Comparison of ENCODE assay signal across 30 cellular contexts in the genomic region with DNA sequence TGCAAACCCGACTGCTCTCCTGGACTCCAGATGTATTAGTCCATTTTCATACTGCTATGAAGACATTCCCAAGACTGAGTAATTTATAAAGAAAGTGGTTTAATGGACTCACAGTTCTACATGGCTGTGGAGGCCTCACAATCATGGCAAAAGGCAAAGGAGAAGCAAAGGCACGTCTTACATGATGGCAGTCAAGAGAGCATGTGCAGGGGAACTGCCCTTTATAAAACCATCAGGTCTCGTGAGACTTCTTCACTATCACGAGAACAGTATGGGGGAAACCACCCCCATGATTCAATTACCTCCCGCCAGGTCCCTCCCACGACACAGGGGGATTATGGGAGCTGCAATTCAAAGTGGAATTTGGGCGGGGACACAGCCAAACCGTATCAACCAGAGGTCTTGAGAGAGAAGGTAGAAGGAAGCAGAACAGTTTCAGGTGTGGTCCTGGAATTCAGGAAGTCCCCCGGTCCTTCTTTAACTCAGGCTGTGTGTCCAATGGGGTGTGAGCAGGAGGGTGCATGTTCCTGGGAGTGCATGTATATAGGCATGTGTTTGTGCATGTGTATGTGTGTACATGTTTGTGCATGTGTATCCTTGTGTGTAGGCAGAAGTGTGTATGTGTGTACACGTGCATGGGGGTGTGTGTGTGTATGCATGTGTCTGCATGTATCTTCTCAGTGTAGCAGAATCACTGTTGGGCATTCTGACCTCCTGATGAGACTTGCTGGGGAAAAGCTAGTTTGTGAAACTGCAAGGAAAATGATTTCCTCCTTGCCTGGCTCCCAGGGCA. TPM values are rescaled to one million over a fixed set of nuclear protein-coding genes. Genes with fewer than 3 reads are reported as not detected.
DNase-seq lines count a peak whose midpoint lies in the region; ATAC-seq, FAIRE-seq and TF ChIP-seq lines count a peak whose summit lies in the region.
"Had no signal": no experiment of that assay in that cellular context is flagged by ENCODE, and none has a peak within 500 bp of the region (broad histone marks: within the 10 kb centered on the region; RNA-seq: fewer than 3 reads in every experiment).

No MANE protein-coding gene starts in this region.

- no peaks in the 10 kb centered on the region for H3K27me3 ChIP-seq in H1 (replicated peaks in 1 of 4; ENCODE audit: control insufficient read depth in 3 of 4, extremely low read depth in 1 of 4, insufficient read depth in 3 of 4, low read length in 3 of 4)
- H3K27me3 ChIP-seq in neuronal stem cell (ENCODE audit: control insufficient read depth in 3 of 3, insufficient read depth in 3 of 3, low read depth in 1 of 3, low read length in 3 of 3), result no peaks in the 10 kb centered on the region
- H3K27me3 ChIP-seq in uterus, result no peaks in the 10 kb centered on the region

- H2BK5ac ChIP-seq in H1 (ENCODE audit: low read depth, low read length) (no peak overlapping the region), neuronal stem cell (ENCODE audit: low read length) (no peak overlapping the region)

- TF ChIP-seq RAD21 in H1 (IDR thresholded peaks at IDR 0.05 in 1 of 2, conservative IDR thresholded peaks at IDR 0.05 in 1 of 2; ENCODE audit: low read depth in 2 of 2, low read length in 2 of 2), result no peak

- H4K5ac ChIP-seq in H1 (ENCODE audit: insufficient read length, low read depth, low read length), result no peak overlapping the region

- POLR2A ChIA-PET in activated CD4-positive, alpha-beta memory T cell treated with anti-CD3 and anti-CD28 coated beads for 36 hours (lab: Charles Lee), result no interaction called here
- POLR2A ChIA-PET in activated CD4-positive, alpha-beta memory T cell treated with anti-CD3 and anti-CD28 coated beads, Interleukin-2, amount 10 ng/mL, durations not matched to agents 7 days and 5 days (lab: Charles Lee), result no interaction called here
- POLR2A ChIA-PET in H1 (lab: Charles Lee; ENCODE audit: partially characterized antibody), result interaction anchor here (1.4 kb wide), 1 partner anchor 99 kb away, joined by 3 read pairs; no protein-coding TSS in a partner anchor

- H3K23ac ChIP-seq in H1 (ENCODE audit: insufficient read length) (no peak overlapping the region), neuronal stem cell (ENCODE audit: low read depth, low read length, poor library complexity) (no peak overlapping the region)

- no peak overlapping the region for H3K18ac ChIP-seq in H1 (ENCODE audit: extremely low read depth, low read length)
- H3K18ac ChIP-seq in neuronal stem cell (ENCODE audit: low read length), result no peak overlapping the region

- H3K9me3 Mint-ChIP-seq in activated CD4-positive, alpha-beta memory T cell treated with anti-CD3 and anti-CD28 coated beads for 36 hours, result no peaks in the 10 kb centered on the region
- H3K9me3 Mint-ChIP-seq in activated CD4-positive, alpha-beta memory T cell treated with anti-CD3 and anti-CD28 coated beads, Interleukin-2, amount 10 ng/mL, durations not matched to agents 7 days and 5 days, result no peaks in the 10 kb centered on the region
- H3K9me3 Mint-ChIP-seq: activated naive CD8-positive, alpha-beta T cell treated with anti-CD3 and anti-CD28 coated beads, Interleukin-2, amount 10 ng/mL, durations not matched to agents 7 days and 5 days; CD4-positive, alpha-beta memory T cell had no signal

- no peak overlapping the region for H3K27ac ChIP-seq in H1 (ENCODE audit: low read depth, low read length)
- no peak overlapping the region for H3K27ac ChIP-seq in neuronal stem cell (replicated peaks; ENCODE audit: low read length)
- peak overlapping the region; percentile 80 to 89 for H3K27ac ChIP-seq in uterus
- H3K27ac ChIP-seq: KMS-11, WERI-Rb-1 had no signal

- TF ChIP-seq CTCF in H1 (IDR thresholded peaks at IDR 0.05; ENCODE audit: control extremely low read depth in 1 of 3, insufficient read depth in 1 of 3, low read depth in 1 of 3, low read length in 3 of 3), result no peak
- no peak for TF ChIP-seq CTCF in uterus (IDR thresholded peaks at IDR 0.05)

- H3K4me2 ChIP-seq in H1 (ENCODE audit: insufficient read depth in 1 of 2, low read depth in 2 of 2, low read length in 2 of 2), result no peak overlapping the region
- H3K4me2 ChIP-seq in neuronal stem cell (ENCODE audit: insufficient read depth, low read length, poor library complexity, severe bottlenecking), result no peak overlapping the region
- H3K4me2 ChIP-seq: KMS-11 had no signal

- no peaks in the 10 kb centered on the region for H3K9me3 ChIP-seq in H1 (ENCODE audit: insufficient read depth in 2 of 2, low read depth in 1 of 2, low read length in 1 of 2)
- no peaks in the 10 kb centered on the region for H3K9me3 ChIP-seq in neuronal stem cell (replicated peaks in 1 of 2; ENCODE audit: control insufficient read depth in 2 of 2, insufficient read depth in 1 of 2, low read depth in 1 of 2, low read length in 2 of 2)
- no peaks in the 10 kb centered on the region for H3K9me3 ChIP-seq in uterus

- H3K79me1 ChIP-seq in H1 (ENCODE audit: low read depth, low read length) (no peaks in the 10 kb centered on the region), neuronal stem cell (ENCODE audit: low read depth, low read length) (no peaks in the 10 kb centered on the region)

- FAIRE-seq in H1 (lab: Jason Lieb, UNC), result no peak
- FAIRE-seq: A204.1, bronchial epithelial cell, colon, D721Med had no signal

- no peak overlapping the region for H2BK120ac ChIP-seq in H1 (replicated peaks; ENCODE audit: low read depth, low read length)
- H2BK120ac ChIP-seq in neuronal stem cell (ENCODE audit: low read depth, low read length), result no peak overlapping the region

- H3K27ac Mint-ChIP-seq in activated CD4-positive, alpha-beta memory T cell treated with anti-CD3 and anti-CD28 coated beads for 36 hours, result no peak overlapping the region
- no peak overlapping the region for H3K27ac Mint-ChIP-seq in activated CD4-positive, alpha-beta memory T cell treated with anti-CD3 and anti-CD28 coated beads, Interleukin-2, amount 10 ng/mL, durations not matched to agents 7 days and 5 days
- H3K27ac Mint-ChIP-seq: activated CD8-positive, alpha-beta memory T cell treated with anti-CD3 and anti-CD28 coated beads, Interleukin-2, amount 10 ng/mL, durations not matched to agents 7 days and 5 days; activated naive CD8-positive, alpha-beta T cell treated with anti-CD3 and anti-CD28 coated beads, Interleukin-2, amount 10 ng/mL, durations not matched to agents 7 days and 5 days had no signal

- H4K8ac ChIP-seq in H1 (ENCODE audit: extremely low read depth, insufficient read depth, low read length), result no peak overlapping the region
- H4K8ac ChIP-seq in neuronal stem cell (ENCODE audit: low read depth, low read length), result no peak overlapping the region

- CTCF ChIA-PET in activated CD4-positive, alpha-beta memory T cell treated with anti-CD3 and anti-CD28 coated beads for 36 hours (lab: Charles Lee), result interaction anchor here (0.6 to 8.5 kb wide), 3 partner anchors 101 to 447 kb away, joined by 3 to 234 read pairs (median 123); a partner anchor contains a TSS
- CTCF ChIA-PET in activated CD4-positive, alpha-beta memory T cell treated with anti-CD3 and anti-CD28 coated beads, Interleukin-2, amount 10 ng/mL, durations not matched to agents 7 days and 5 days (lab: Charles Lee), result interaction anchor here (0.9 to 6.2 kb wide), 2 partner anchors 103 to 449 kb away, joined by 4 to 91 read pairs; a partner anchor contains a TSS
- CTCF ChIA-PET in H1 (lab: Charles Lee; ENCODE audit: partially characterized antibody), result interaction anchor here (0.6 to 19.6 kb wide), 11 partner anchors 14 to 615 kb away, joined by 3 to 558 read pairs (median 52); partner anchors contain the start of genes E2F6 and GREB1

- H3K14ac ChIP-seq in H1 (ENCODE audit: insufficient read length), result no peak overlapping the region
- H3K14ac ChIP-seq in neuronal stem cell (ENCODE audit: low read length), result no peak overlapping the region

- H3K4me1 Mint-ChIP-seq in activated CD4-positive, alpha-beta memory T cell treated with anti-CD3 and anti-CD28 coated beads for 36 hours (ENCODE audit: low read depth), result peaks cover 11% of the 10 kb centered on the region
- peaks cover 3% of the 10 kb centered on the region for H3K4me1 Mint-ChIP-seq in activated CD4-positive, alpha-beta memory T cell treated with anti-CD3 and anti-CD28 coated beads, Interleukin-2, amount 10 ng/mL, durations not matched to agents 7 days and 5 days

- H3K4me3 Mint-ChIP-seq in activated CD4-positive, alpha-beta memory T cell treated with anti-CD3 and anti-CD28 coated beads for 36 hours, result no peak overlapping the region
- H3K4me3 Mint-ChIP-seq in activated CD4-positive, alpha-beta memory T cell treated with anti-CD3 and anti-CD28 coated beads, Interleukin-2, amount 10 ng/mL, durations not matched to agents 7 days and 5 days, result no peak overlapping the region
- H3K4me3 Mint-ChIP-seq: activated CD8-positive, alpha-beta memory T cell treated with anti-CD3 and anti-CD28 coated beads, Interleukin-2, amount 10 ng/mL, durations not matched to agents 7 days and 5 days; activated naive CD8-positive, alpha-beta T cell treated with anti-CD3 and anti-CD28 coated beads, Interleukin-2, amount 10 ng/mL, durations not matched to agents 7 days and 5 days; CD4-positive, alpha-beta memory T cell had no signal

- no peak overlapping the region; the same call in 1 of the 2 replicates for H2BK20ac ChIP-seq in H1 (ENCODE audit: low read length)

- DNase-seq in activated CD4-positive, alpha-beta memory T cell treated with anti-CD3 and anti-CD28 coated beads for 36 hours, result peak; percentile 11
- no peak for DNase-seq in activated CD4-positive, alpha-beta memory T cell treated with anti-CD3 and anti-CD28 coated beads, Interleukin-2, amount 10 ng/mL, durations not matched to agents 7 days and 5 days
- DNase-seq in H1 (ENCODE audit: low read depth in 1 of 2, low spot score in 2 of 2) (no peak), neuronal stem cell (ENCODE audit: low spot score) (no peak), uterus (no peak), RPMI8226 (no peak)
- DNase-seq: activated CD4-positive, alpha-beta T cell treated with anti-CD3 and anti-CD28 coated beads, Interleukin-2, amount 50 U/mL, for 1 hour; activated CD8-positive, alpha-beta memory T cell treated with anti-CD3 and anti-CD28 coated beads, Interleukin-2, amount 10 ng/mL, durations not matched to agents 7 days and 5 days; activated gamma-delta T cell treated with Interleukin-2 at 50 U/mL for 16 hours; activated naive CD8-positive, alpha-beta T cell treated with anti-CD3 and anti-CD28 coated beads, Interleukin-2, amount 10 ng/mL, durations not matched to agents 7 days and 5 days; activated T-cell treated with anti-CD3 and anti-CD28 coated beads, Interleukin-2, amount 50 U/mL, for 48 hours; CD4-positive, alpha-beta memory T cell; GOT3; hypothalamus; mammary epithelial cell; MM.1S; NCI-H1417 treated with DMSO at 0.1 percent for 48 hours; NCI-H2081; NCI-H226; NCI-H69; stimulated activated naive CD4-positive, alpha-beta T cell; T1000; WERI-Rb-1 had no signal

- no peak for TF ChIP-seq EP300 in H1 (IDR thresholded peaks at IDR 0.05; ENCODE audit: borderline replicate concordance in 1 of 2, low read depth in 2 of 2, low read length in 2 of 2)

- peaks cover 6% of the 10 kb centered on the region for H3K27me3 Mint-ChIP-seq in activated CD4-positive, alpha-beta memory T cell treated with anti-CD3 and anti-CD28 coated beads for 36 hours
- H3K27me3 Mint-ChIP-seq in activated CD4-positive, alpha-beta memory T cell treated with anti-CD3 and anti-CD28 coated beads, Interleukin-2, amount 10 ng/mL, durations not matched to agents 7 days and 5 days, result no peaks in the 10 kb centered on the region

- H3K4ac ChIP-seq in H1 (replicated peaks; ENCODE audit: insufficient read length, low read depth, low read length) (no peak overlapping the region), neuronal stem cell (ENCODE audit: low read length) (no peak overlapping the region)

- WGBS in H1 (ENCODE audit: extremely low coverage in 1 of 2, insufficient coverage in 1 of 2, insufficient read length in 1 of 2, insufficient replicate concordance in 2 of 2, low coverage in 1 of 2, low lambda C conversion rate in 2 of 2, missing lambda C conversion rate in 1 of 2), 2 experiments, result 84% methylated on average over 10 of the region's 10 CpGs; no CpG with 5 or more reads in 1 of the 2 experiments
- no CpG with 5 or more reads among the region's 10 CpGs for WGBS in neuronal stem cell (ENCODE audit: extremely low coverage in 2 of 2, insufficient read length in 2 of 2, insufficient replicate concordance in 1 of 2), 2 donors

- H3K56ac ChIP-seq in H1 (replicated peaks; ENCODE audit: insufficient read length, low read depth, low read length), result no peak overlapping the region

- H3K9ac ChIP-seq in H1 (replicated peaks in 1 of 4; ENCODE audit: extremely low read depth in 1 of 4, low read depth in 3 of 4, low read length in 3 of 4), result no peak overlapping the region
- H3K9ac ChIP-seq in neuronal stem cell (ENCODE audit: low read depth, low read length, poor library complexity), result peak overlapping the region; percentile 47
- H3K9ac ChIP-seq: KMS-11 had no signal

- H2BK12ac ChIP-seq in H1 (ENCODE audit: low read depth, low read length), result no peak overlapping the region
- no peak overlapping the region for H2BK12ac ChIP-seq in neuronal stem cell (ENCODE audit: low read length)

- no peaks in the 10 kb centered on the region for H3K79me2 ChIP-seq in H1 (ENCODE audit: control insufficient read depth in 1 of 2, insufficient read depth in 2 of 2, low read length in 2 of 2)

- TF ChIP-seq POLR2A in H1 (IDR thresholded peaks at IDR 0.05; ENCODE audit: control extremely low read depth in 1 of 2, low read depth in 2 of 2, low read length in 2 of 2) (no peak), uterus (IDR thresholded peaks at IDR 0.05) (no peak)

- no peaks in the 10 kb centered on the region for H4K20me1 ChIP-seq in H1 (replicated peaks in 1 of 2; ENCODE audit: control insufficient read depth in 1 of 2, insufficient read depth in 2 of 2, low read length in 2 of 2)

- no peak for ATAC-seq in HG03280 (IDR thresholded peaks at IDR 0.05; ENCODE audit: unreplicated experiment)
- no peak for ATAC-seq in GM21381 (IDR thresholded peaks at IDR 0.05; ENCODE audit: unreplicated experiment)
- ATAC-seq: activated CD8-positive, alpha-beta memory T cell treated with anti-CD3 and anti-CD28 coated beads, Interleukin-2, amount 10 ng/mL, durations not matched to agents 7 days and 5 days had no signal

- no peaks in the 10 kb centered on the region for H3K36me3 Mint-ChIP-seq in activated CD4-positive, alpha-beta memory T cell treated with anti-CD3 and anti-CD28 coated beads for 36 hours
- no peaks in the 10 kb centered on the region for H3K36me3 Mint-ChIP-seq in activated CD4-positive, alpha-beta memory T cell treated with anti-CD3 and anti-CD28 coated beads, Interleukin-2, amount 10 ng/mL, durations not matched to agents 7 days and 5 days (ENCODE audit: low read depth)
- H3K36me3 Mint-ChIP-seq: activated CD8-positive, alpha-beta memory T cell treated with anti-CD3 and anti-CD28 coated beads, Interleukin-2, amount 10 ng/mL, durations not matched to agents 7 days and 5 days; activated naive CD8-positive, alpha-beta T cell treated with anti-CD3 and anti-CD28 coated beads, Interleukin-2, amount 10 ng/mL, durations not matched to agents 7 days and 5 days; CD4-positive, alpha-beta memory T cell had no signal

- no peaks in the 10 kb centered on the region for H3K23me2 ChIP-seq in H1 (ENCODE audit: low read depth, low read length)

- H2AK5ac ChIP-seq in H1 (ENCODE audit: low read depth, low read length) (no peak overlapping the region), neuronal stem cell (ENCODE audit: low read depth, low read length) (no peak overlapping the region)

- H3K4me3 ChIP-seq in H1 (ENCODE audit: extremely low read depth in 1 of 4, insufficient read depth in 2 of 4, low read depth in 3 of 4, low read length in 4 of 4), result no peak overlapping the region
- H3K4me3 ChIP-seq in neuronal stem cell (ENCODE audit: low read length in 2 of 2), result no peak overlapping the region
- no peak overlapping the region for H3K4me3 ChIP-seq in uterus

- H3K36me3 ChIP-seq in H1 (ENCODE audit: control insufficient read depth in 2 of 4, insufficient read depth in 4 of 4, low read length in 3 of 4) (peaks cover 0 to 3% (median 0%) of the 10 kb centered on the region in 4 experiments; a peak in 2 of 8 replicates), neuronal stem cell (replicated peaks in 1 of 2; ENCODE audit: control insufficient read depth in 2 of 2, insufficient read depth in 2 of 2, low read length in 2 of 2) (peaks cover 24 to 98% of the 10 kb centered on the region in 2 donors), uterus (no peaks in the 10 kb centered on the region)
- H3K36me3 ChIP-seq: WERI-Rb-1 had no signal

- no peak overlapping the region for H2AFZ ChIP-seq in H1 (ENCODE audit: low read length)
- H2AFZ ChIP-seq in neuronal stem cell (ENCODE audit: low read length), result no peak overlapping the region

- H4K91ac ChIP-seq in H1 (replicated peaks; ENCODE audit: insufficient read length, low read length) (no peak overlapping the region), neuronal stem cell (ENCODE audit: low read depth, low read length, poor library complexity) (no peak overlapping the region)

- intact Hi-C loops in activated CD4-positive, alpha-beta memory T cell treated with anti-CD3 and anti-CD28 coated beads for 36 hours (cut with micrococcal nuclease), result loop anchor here (5.0 to 10.0 kb wide), 2 partner anchors 235 to 343 kb away; partner anchors contain the start of gene ROCK2
- intact Hi-C loops in uterus (cut with DNase I; ENCODE audit: low total_unique reads), result loop anchor here (10.0 kb wide), 1 partner anchor 425 kb away; the partner anchor contains the start of gene SLC66A3

- peaks cover 2 to 6% (median 5%) of the 10 kb centered on the region in 4 experiments; a peak in 5 of 7 replicates for H3K4me1 ChIP-seq in H1 (replicated peaks in 1 of 4; ENCODE audit: control insufficient read depth in 3 of 4, insufficient read depth in 4 of 4, low read length in 3 of 4)
- peaks cover 7 to 9% of the 10 kb centered on the region in 2 donors for H3K4me1 ChIP-seq in neuronal stem cell (ENCODE audit: control insufficient read depth in 2 of 2, insufficient read depth in 1 of 2, low read depth in 1 of 2, low read length in 2 of 2)
- H3K4me1 ChIP-seq in uterus, result peaks cover 0 to 6% of the 10 kb centered on the region in 2 donors

- H2BK15ac ChIP-seq in H1 (ENCODE audit: low read length) (peak overlapping the region; percentile 92; the same call in 1 of the 2 replicates), neuronal stem cell (ENCODE audit: low read length) (no peak overlapping the region)

RNA-seq across cellular contexts. Expression of gene GREB1, which starts 46.2 kb away (rescaled TPM):
- under 1 TPM; 0.29 to 0.81 TPM for total RNA-seq in activated CD4-positive, alpha-beta memory T cell treated with anti-CD3 and anti-CD28 coated beads for 36 hours
- under 1 TPM; 0.13 to 0.33 TPM for total RNA-seq in activated CD4-positive, alpha-beta memory T cell treated with anti-CD3 and anti-CD28 coated beads, Interleukin-2, amount 10 ng/mL, durations not matched to agents 7 days and 5 days
- total RNA-seq in H1 (2021; fragmentation: NEBNext Ultra II Directional; extraction: Animal tissue kit (Norgen Biotek cat#: 25700)), result 41.7 and 43.4 TPM in 2 replicates
- polyA plus RNA-seq in H1 (2011; rRNA removed), result 7.9 and 13.8 TPM in 2 replicates
- 9.9 TPM for polyA plus RNA-seq in H1 (2011; cell fraction: cytosol; rRNA removed)
- 22.7 TPM for polyA plus RNA-seq in H1 (2011; cell fraction: nucleus; rRNA removed)
- 14.3 to 18.0 TPM (median 16.3 TPM) in 4 replicates for polyA plus RNA-seq in H1 (2012, experiment 1 of 2)
- 8.5 TPM for polyA plus RNA-seq in H1 (2012, experiment 2 of 2)
- 16.9 TPM for polyA plus RNA-seq in H1 (2013, experiment 1 of 2)
- 15.7 TPM for polyA plus RNA-seq in H1 (2013, experiment 2 of 2)
- polyA minus RNA-seq in H1 (2011; rRNA and poly(A)+ RNA removed), result 23.1 and 26.4 TPM in 2 replicates
- polyA minus RNA-seq in H1 (2011; cell fraction: cytosol; rRNA and poly(A)+ RNA removed), result 13.1 TPM
- polyA minus RNA-seq in H1 (2011; cell fraction: nucleus; rRNA and poly(A)+ RNA removed), result 21.8 TPM
- 16.7 TPM for polyA plus RNA-seq in neuronal stem cell (2013, experiment 1 of 2)
- polyA plus RNA-seq in neuronal stem cell (2013, experiment 2 of 2), result 16.9 TPM
- total RNA-seq in uterus, result 100 to 1,000 TPM in 2 of 4 donors, 10 to 100 TPM in 2; 20.3 to 166 (median 78.8) TPM
- polyA plus RNA-seq: CD4-positive, alpha-beta memory T cell had no signal

Comparison
In these comparisons a context has a peak if more than half of its experiments do, and no peak if none do; other contexts are left out.
1. H3K27ac ChIP-seq: peak in uterus (2 of 2); none in H1 (single experiment) and neuronal stem cell (single experiment).
2. RNA of gene GREB1, which starts 46.2 kb away (total RNA-seq): 20.3 to 166 TPM in uterus and 41.7 to 43.4 TPM in H1; 0.29 to 0.81 TPM in activated CD4-positive, alpha-beta memory T cell treated with anti-CD3 and anti-CD28 coated beads for 36 hours and 0.13 to 0.33 TPM in activated CD4-positive, alpha-beta memory T cell treated with anti-CD3 and anti-CD28 coated beads, Interleukin-2, amount 10 ng/mL, durations not matched to agents 7 days and 5 days; every median in the first group is over 10 times any median in the second.